ENCODE assay signal across 8 cellular contexts in genomic region chr16:74605332-74605731, GRCh38.
DNase-seq lines count a peak whose midpoint lies in the region; ATAC-seq and TF ChIP-seq lines count a peak whose summit lies in the region.

No MANE protein-coding gene starts in this region.

- TF ChIP-seq CTCF in MM.1S (IDR thresholded peaks at IDR 0.05; ENCODE audit: low read length) (no peak), nephron (IDR thresholded peaks at IDR 0.05; ENCODE audit: unreplicated experiment in 3 of 3) (no peak), GM20000 (IDR thresholded peaks at IDR 0.05; ENCODE audit: extremely low read depth, missing control alignments) (no peak)

- H3K9me3 Mint-ChIP-seq in nephron, result no peaks in the 10 kb centered on the region

- H3K27ac Mint-ChIP-seq in nephron, result peak overlapping the region; percentile 94 to 98 (median 97)

- H3K4me3 Mint-ChIP-seq in nephron, result peak overlapping the region; percentile 89 to 96 (median 94)

- H3K4me3 ChIP-seq in BLaER1, result peak overlapping the region; percentile 88
- H3K4me3 ChIP-seq in MM.1S (ENCODE audit: low read length), result peak overlapping the region; percentile 76
- H3K4me3 ChIP-seq in duodenal mucosa (ENCODE audit: low read depth in 1 of 2, low read length in 2 of 2), result peak overlapping the region; percentile 97 to 99

- H3K27ac ChIP-seq in BLaER1 (peak overlapping the region; percentile 92), MM.1S (ENCODE audit: low read length) (no peak overlapping the region), duodenal mucosa (ENCODE audit: low read depth, low read length) (no peak overlapping the region)

- H3K27me3 Mint-ChIP-seq in nephron (ENCODE audit: low read depth), result no peaks in the 10 kb centered on the region

- peaks cover 6% of the 10 kb centered on the region for H3K36me3 Mint-ChIP-seq in nephron (ENCODE audit: low read depth)

- H3K27me3 ChIP-seq in BLaER1, result no peaks in the 10 kb centered on the region
- H3K27me3 ChIP-seq in MM.1S (replicated peaks; ENCODE audit: insufficient read depth, low read length), result no peaks in the 10 kb centered on the region
- H3K27me3 ChIP-seq in duodenal mucosa (ENCODE audit: control insufficient read depth in 1 of 2, insufficient read depth in 2 of 2, low read length in 2 of 2), result no peaks in the 10 kb centered on the region

- H3K36me3 ChIP-seq in BLaER1 (peaks cover 11% of the 10 kb centered on the region; the same call in 1 of the 2 replicates), MM.1S (replicated peaks; ENCODE audit: insufficient read depth, low read length) (no peaks in the 10 kb centered on the region), duodenal mucosa (ENCODE audit: control insufficient read depth in 1 of 2, insufficient read depth in 2 of 2, low read length in 2 of 2) (no peaks in the 10 kb centered on the region)

- H3K9me3 ChIP-seq in BLaER1, result no peaks in the 10 kb centered on the region; the same call in 1 of the 2 replicates
- H3K9me3 ChIP-seq in MM.1S (replicated peaks; ENCODE audit: insufficient read depth, low read length), result no peaks in the 10 kb centered on the region
- no peaks in the 10 kb centered on the region for H3K9me3 ChIP-seq in duodenal mucosa (ENCODE audit: control insufficient read depth in 1 of 2, low read length in 2 of 2)

- H2AFZ ChIP-seq in MM.1S (ENCODE audit: low read length), result no peak overlapping the region

- H3K4me2 ChIP-seq in BLaER1 (peak overlapping the region; percentile 82), MM.1S (ENCODE audit: low read depth, low read length) (peak overlapping the region; percentile 80)

- no peak for DNase-seq in MM.1S
- no peak for DNase-seq in GM20000 (ENCODE audit: low spot score)
- DNase-seq in medulla oblongata (ENCODE audit: extremely low spot score), result no peak
- DNase-seq in cortex of kidney (lab: John Stamatoyannopoulos, UW), result no peak

- H3K4me1 Mint-ChIP-seq in nephron, result peaks cover 43% of the 10 kb centered on the region

- H4K20me1 ChIP-seq in BLaER1, result peaks cover 58% of the 10 kb centered on the region
- H4K20me1 ChIP-seq in MM.1S (ENCODE audit: insufficient read depth, low read length), result no peaks in the 10 kb centered on the region

- H3K9ac ChIP-seq in BLaER1, result peak overlapping the region; percentile 92
- peak overlapping the region; percentile 82; the same call in 1 of the 2 replicates for H3K9ac ChIP-seq in MM.1S (ENCODE audit: low read length)
- peak overlapping the region; percentile 28 to 84 for H3K9ac ChIP-seq in duodenal mucosa (ENCODE audit: low read depth in 1 of 2, low read length in 2 of 2)

- peaks cover 63% of the 10 kb centered on the region for H3K79me2 ChIP-seq in MM.1S (ENCODE audit: low read length)

- no peak for ATAC-seq in HG03439 (IDR thresholded peaks at IDR 0.05; ENCODE audit: unreplicated experiment)

- H3F3A ChIP-seq in MM.1S (ENCODE audit: insufficient read depth, low read length), result no peaks in the 10 kb centered on the region

- no peaks in the 10 kb centered on the region for H3K9me2 ChIP-seq in MM.1S (replicated peaks; ENCODE audit: insufficient read depth, low read length)

- H3K4me1 ChIP-seq in BLaER1 (peaks cover 76% of the 10 kb centered on the region), MM.1S (ENCODE audit: low read length) (no peaks in the 10 kb centered on the region), duodenal mucosa (ENCODE audit: control insufficient read depth in 1 of 2, insufficient read depth in 2 of 2, low read length in 2 of 2) (peaks cover 34 to 47% of the 10 kb centered on the region in 2 donors)
